In genomic region chr18:71134122-71134521, GRCh38 we compare ENCODE assay signal across 29 cellular contexts.
"Had no signal": no experiment of that assay in that cellular context is flagged by ENCODE, and none has a peak within 500 bp of the region (broad histone marks: within the 10 kb centered on the region; RNA-seq: fewer than 3 reads in every experiment).

No MANE protein-coding gene starts in this region.

- H3K27ac Mint-ChIP-seq: stimulated activated effector memory CD8-positive, alpha-beta T cell treated with anti-CD3 and anti-CD28 coated beads, Interleukin-12 subunit alpha, Interleukin-12 subunit beta, amount 100 ng/mL, for 72 hours; stimulated activated memory B cell treated with anti-CD40 and anti-IgM and Interleukin-4, amounts not matched to agents 10 μg/mL and 1 μg/mL and 100 μg/mL, for 72 hours; stimulated activated naive B cell treated with anti-CD40 and anti-IgM and Interleukin-4, amounts not matched to agents 10 μg/mL and 1 μg/mL and 100 μg/mL, for 72 hours; stimulated activated naive CD8-positive, alpha-beta T cell treated with anti-CD3 and anti-CD28 coated beads, Interleukin-15, amount 100 ng/mL, for 72 hours; stimulated activated naive CD8-positive, alpha-beta T cell treated with anti-CD3 and anti-CD28 coated beads, Interleukin-15, Interleukin-2, amounts not matched to agents 100 ng/mL and 50 ng/mL, for 24 hours; type B pancreatic cell had no signal

- ATAC-seq: stimulated activated effector memory CD8-positive, alpha-beta T cell treated with anti-CD3 and anti-CD28 coated beads, Interleukin-12 subunit alpha, Interleukin-12 subunit beta, amount 100 ng/mL, for 72 hours; stimulated activated memory B cell treated with anti-CD40 and anti-IgM and Interleukin-4, amounts not matched to agents 10 μg/mL and 1 μg/mL and 100 μg/mL, for 72 hours; stimulated activated naive B cell treated with anti-CD40 and anti-IgM and Interleukin-4, amounts not matched to agents 10 μg/mL and 1 μg/mL and 100 μg/mL, for 72 hours; stimulated activated naive CD8-positive, alpha-beta T cell treated with anti-CD3 and anti-CD28 coated beads, Interleukin-15, amount 100 ng/mL, for 72 hours; stimulated activated naive CD8-positive, alpha-beta T cell treated with anti-CD3 and anti-CD28 coated beads, Interleukin-15, Interleukin-2, amounts not matched to agents 100 U/mL and 50 U/mL, for 24 hours; upper lobe of right lung had no signal

- H3K27me3 Mint-ChIP-seq: stimulated activated memory B cell treated with anti-CD40 and anti-IgM and Interleukin-4, amounts not matched to agents 10 μg/mL and 1 μg/mL and 100 μg/mL, for 72 hours; stimulated activated naive B cell treated with anti-CD40 and anti-IgM and Interleukin-4, amounts not matched to agents 10 μg/mL and 1 μg/mL and 100 μg/mL, for 72 hours; stimulated activated naive CD8-positive, alpha-beta T cell treated with anti-CD3 and anti-CD28 coated beads, Interleukin-15, amount 100 ng/mL, for 72 hours; stimulated activated naive CD8-positive, alpha-beta T cell treated with anti-CD3 and anti-CD28 coated beads, Interleukin-15, Interleukin-2, amounts not matched to agents 100 ng/mL and 50 ng/mL, for 24 hours; type B pancreatic cell had no signal

- H3K27me3 ChIP-seq: stomach, suprapubic skin, testis, thyroid gland, tibial artery, tibial nerve, transverse colon, upper lobe of left lung, upper lobe of right lung, uterus, vagina had no signal

- DNase-seq: stimulated activated CD4-positive, alpha-beta T cell treated with anti-CD3 and anti-CD28 coated beads, Interleukin-2, amount 100 ng/mL, for 48 hours; stimulated activated CD4-positive, alpha-beta T cell treated with anti-CD3 and anti-CD28 coated beads, Interleukin-4, amount 100 ng/mL, for 1 hour; stimulated activated CD4-positive, alpha-beta T cell treated with anti-CD3 and anti-CD28 coated beads, Interleukin-4, amount 100 ng/mL, for 24 hours; stimulated activated CD4-positive, alpha-beta T cell treated with anti-CD3 and anti-CD28 coated beads, Interleukin-4, amount 100 ng/mL, for 4 hours; stimulated activated CD8-positive, alpha-beta memory T cell treated with anti-CD3 and anti-CD28 coated beads, Interleukin-4, amount 100 ng/mL, for 48 hours; stimulated activated naive B cell treated with anti-CD40 and anti-IgM and Interleukin-4, amounts not matched to agents 10 μg/mL and 1 μg/mL and 100 μg/mL, for 72 hours; stimulated activated naive CD4-positive, alpha-beta T cell; stimulated activated naive CD4-positive, alpha-beta T cell treated with Interleukin-2 at 50 U/mL for 16 hours; stimulated activated naive CD8-positive, alpha-beta T cell treated with anti-CD3 and anti-CD28 coated beads, Interleukin-15, amount 100 ng/mL, for 72 hours; stimulated activated naive CD8-positive, alpha-beta T cell treated with anti-CD3 and anti-CD28 coated beads, Interleukin-15, Interleukin-2, amounts not matched to agents 100 U/mL and 50 U/mL, for 24 hours; stomach; substantia nigra; testis; thyroid gland; tibial artery; transverse colon; trophoblast cell; upper lobe of left lung; upper lobe of right lung; uterus had no signal

- H3K36me3 Mint-ChIP-seq: stimulated activated effector memory CD8-positive, alpha-beta T cell treated with anti-CD3 and anti-CD28 coated beads, Interleukin-12 subunit alpha, Interleukin-12 subunit beta, amount 100 ng/mL, for 72 hours; stimulated activated memory B cell treated with anti-CD40 and anti-IgM and Interleukin-4, amounts not matched to agents 10 μg/mL and 1 μg/mL and 100 μg/mL, for 72 hours; stimulated activated naive B cell treated with anti-CD40 and anti-IgM and Interleukin-4, amounts not matched to agents 10 μg/mL and 1 μg/mL and 100 μg/mL, for 72 hours; type B pancreatic cell had no signal

- H3K4me3 Mint-ChIP-seq: stimulated activated effector memory CD8-positive, alpha-beta T cell treated with anti-CD3 and anti-CD28 coated beads, Interleukin-12 subunit alpha, Interleukin-12 subunit beta, amount 100 ng/mL, for 72 hours; stimulated activated memory B cell treated with anti-CD40 and anti-IgM and Interleukin-4, amounts not matched to agents 10 μg/mL and 1 μg/mL and 100 μg/mL, for 72 hours; stimulated activated naive B cell treated with anti-CD40 and anti-IgM and Interleukin-4, amounts not matched to agents 10 μg/mL and 1 μg/mL and 100 μg/mL, for 72 hours; stimulated activated naive CD8-positive, alpha-beta T cell treated with anti-CD3 and anti-CD28 coated beads, Interleukin-15, amount 100 ng/mL, for 72 hours; stimulated activated naive CD8-positive, alpha-beta T cell treated with anti-CD3 and anti-CD28 coated beads, Interleukin-15, Interleukin-2, amounts not matched to agents 100 ng/mL and 50 ng/mL, for 24 hours; type B pancreatic cell had no signal

- H3K9me3 Mint-ChIP-seq: type B pancreatic cell had no signal

- H3K27ac ChIP-seq: stomach, suprapubic skin, testis, thoracic aorta, thyroid gland, tibial artery, tibial nerve, transverse colon, upper lobe of left lung, upper lobe of right lung, uterus, vagina had no signal

- H3K4me1 Mint-ChIP-seq: stimulated activated effector memory CD8-positive, alpha-beta T cell treated with anti-CD3 and anti-CD28 coated beads, Interleukin-12 subunit alpha, Interleukin-12 subunit beta, amount 100 ng/mL, for 72 hours; stimulated activated memory B cell treated with anti-CD40 and anti-IgM and Interleukin-4, amounts not matched to agents 10 μg/mL and 1 μg/mL and 100 μg/mL, for 72 hours; stimulated activated naive B cell treated with anti-CD40 and anti-IgM and Interleukin-4, amounts not matched to agents 10 μg/mL and 1 μg/mL and 100 μg/mL, for 72 hours; stimulated activated naive CD8-positive, alpha-beta T cell treated with anti-CD3 and anti-CD28 coated beads, Interleukin-15, amount 100 ng/mL, for 72 hours had no signal

- H3K4me1 ChIP-seq: stomach, suprapubic skin, testis, transverse colon, upper lobe of left lung, upper lobe of right lung, uterus, vagina had no signal

- FAIRE-seq: urothelium cell line had no signal

- H3K9me3 ChIP-seq: suprapubic skin, testis, thoracic aorta, thyroid gland, tibial artery, tibial nerve, transverse colon, upper lobe of left lung, upper lobe of right lung, uterus, vagina had no signal

- H3K36me3 ChIP-seq: stomach, suprapubic skin, thoracic aorta, thyroid gland, tibial artery, tibial nerve, transverse colon, upper lobe of left lung, upper lobe of right lung, uterus, vagina had no signal

- H3K4me3 ChIP-seq: stomach, suprapubic skin, testis, thoracic aorta, thyroid gland, tibial artery, tibial nerve, transverse colon, upper lobe of left lung, upper lobe of right lung, uterus, vagina had no signal
